Comparison of ENCODE assay signal across 17 cellular contexts in the genomic region with DNA sequence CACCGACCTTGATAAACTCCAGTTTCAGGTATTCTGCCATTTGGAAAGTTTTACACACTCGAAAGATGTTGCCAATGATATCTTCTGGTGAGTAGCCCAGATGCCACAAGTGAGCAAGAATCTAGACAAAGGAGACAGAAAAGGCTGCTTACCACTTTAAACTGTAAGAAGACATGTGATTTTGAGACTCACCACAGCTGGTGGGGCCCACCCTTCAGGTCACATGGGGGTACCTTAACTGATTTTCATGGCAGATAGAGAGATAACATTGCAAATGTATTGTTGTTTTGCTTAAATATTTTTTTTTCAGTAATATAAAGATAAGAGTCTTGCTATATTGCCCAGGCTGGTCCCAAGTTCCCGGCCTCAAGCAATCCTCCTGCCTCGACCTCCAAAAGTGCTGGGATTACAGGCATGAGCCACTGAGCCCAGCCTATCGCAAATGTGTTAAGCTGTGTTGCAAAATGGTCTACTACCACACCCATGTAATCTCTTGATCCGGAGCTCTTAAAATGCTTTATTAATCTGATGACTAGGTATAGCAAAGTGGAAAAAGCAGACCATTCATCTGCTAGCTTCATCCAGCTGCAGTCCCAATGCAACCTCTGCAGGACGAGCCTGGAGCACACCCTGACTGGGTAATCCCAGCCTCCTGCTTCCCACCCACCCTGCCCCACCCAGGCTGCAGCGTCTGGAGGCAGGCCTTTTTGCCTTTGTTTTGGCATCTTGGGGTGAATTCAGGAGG.
"Had no signal": no experiment of that assay in that cellular context is flagged by ENCODE, and none has a peak within 500 bp of the region (broad histone marks: within the 10 kb centered on the region; RNA-seq: fewer than 3 reads in every experiment).

No MANE protein-coding gene starts in this region.

- H3K4me3 ChIP-seq: adrenal gland, dorsolateral prefrontal cortex, esophagus muscularis mucosa, left ventricle myocardium inferior, mucosa of descending colon, pancreas, sigmoid colon, spleen, stomach, testis, upper lobe of right lung had no signal

- H3K27me3 ChIP-seq: adrenal gland, dorsolateral prefrontal cortex, esophagus muscularis mucosa, pancreas, sigmoid colon, spleen, stomach, testis, upper lobe of right lung had no signal

- ATAC-seq: mucosa of descending colon, pancreas, upper lobe of right lung had no signal

- H3K27ac ChIP-seq: adrenal gland, esophagus muscularis mucosa, left ventricle myocardium inferior, pancreas, sigmoid colon, stomach, testis, upper lobe of right lung had no signal

- DNase-seq: activated naive CD4-positive, alpha-beta T cell treated with Interleukin-2 at 50 U/mL for 16 hours; adrenal gland; dorsolateral prefrontal cortex; hippocampal formation; kidney; left ventricle myocardium inferior; mucosa of descending colon; naive thymus-derived CD4-positive, alpha-beta T cell; pancreas; sigmoid colon; spleen; stomach; T-helper 9 cell; testis; upper lobe of right lung had no signal

- H3K9me3 Mint-ChIP-seq: activated T-helper 1 cell treated with anti-CD3 and anti-CD28 coated beads, Interleukin-12 subunit alpha, Interleukin-12 subunit beta, Interleukin-2, Interleukin-4 antibody, amounts not matched to agents 30 ng/mL and 10 ng/mL and 1 ng/mL, durations not matched to agents 14 hours and 24 hours and 36 hours; naive thymus-derived CD4-positive, alpha-beta T cell had no signal

- H3K9me3 ChIP-seq: adrenal gland, esophagus muscularis mucosa, left ventricle myocardium inferior, mucosa of descending colon, pancreas, sigmoid colon, spleen, stomach, testis, upper lobe of right lung had no signal

- H3K27ac Mint-ChIP-seq: activated T-helper 1 cell treated with anti-CD3 and anti-CD28 coated beads, Interleukin-12 subunit alpha, Interleukin-12 subunit beta, Interleukin-2, Interleukin-4 antibody, amounts not matched to agents 30 ng/mL and 10 ng/mL and 1 ng/mL, durations not matched to agents 14 hours and 24 hours and 36 hours had no signal

- H3K27me3 Mint-ChIP-seq: naive thymus-derived CD4-positive, alpha-beta T cell had no signal

- H3K4me1 ChIP-seq: esophagus muscularis mucosa, left ventricle myocardium inferior, sigmoid colon, testis had no signal
